Comparison of ENCODE assay signal across 9 cellular contexts in genomic region chr4:80462537-80463207, GRCh38.
DNase-seq lines count a peak whose midpoint lies in the region; ATAC-seq and TF ChIP-seq lines count a peak whose summit lies in the region.
"Had no signal": no experiment of that assay in that cellular context is flagged by ENCODE, and none has a peak within 500 bp of the region (broad histone marks: within the 10 kb centered on the region; RNA-seq: fewer than 3 reads in every experiment).

No MANE protein-coding gene starts in this region.

- ATAC-seq in GM19324 (IDR thresholded peaks at IDR 0.05; ENCODE audit: low FRiP score, unreplicated experiment): peak; percentile 56

- H2BK120ac ChIP-seq in mesendoderm (ENCODE audit: low read depth, low read length): no peak overlapping the region

- no peak overlapping the region for H3K27ac Mint-ChIP-seq in mesothelial cell of epicardium

- H3K18ac ChIP-seq in mesendoderm (ENCODE audit: low read length): no peak overlapping the region

- intact Hi-C loops in prostate gland (cut with DNase I): no loop called here

- H3K9me3 Mint-ChIP-seq in mesothelial cell of epicardium: peaks cover 6% of the 10 kb centered on the region

- no peaks in the 10 kb centered on the region for H3K79me2 ChIP-seq in mesendoderm (ENCODE audit: control insufficient read depth, insufficient read depth, low read length)

- H3K4me2 ChIP-seq in mesendoderm (ENCODE audit: low read length): no peak overlapping the region

- no peak overlapping the region for H2BK5ac ChIP-seq in mesendoderm (ENCODE audit: low read length)

- no peaks in the 10 kb centered on the region for H3K9me3 ChIP-seq in effector memory CD4-positive, alpha-beta T cell (ENCODE audit: control insufficient read depth, low read length)
- no peaks in the 10 kb centered on the region for H3K9me3 ChIP-seq in prostate gland

- H3K4me3 Mint-ChIP-seq in mesothelial cell of epicardium: no peak overlapping the region
- H3K4me3 Mint-ChIP-seq: neural crest cell had no signal

- TF ChIP-seq CTCF in HL-60 (IDR thresholded peaks at IDR 0.05; ENCODE audit: insufficient read depth, low read length) (no peak), mesothelial cell of epicardium (IDR thresholded peaks at IDR 0.05; ENCODE audit: unreplicated experiment) (no peak), prostate gland (IDR thresholded peaks at IDR 0.05) (no peak)

- TF ChIP-seq POLR2A in prostate gland (IDR thresholded peaks at IDR 0.05): no peak

- no peaks in the 10 kb centered on the region for H3K36me3 Mint-ChIP-seq in mesothelial cell of epicardium

- no peak overlapping the region for H3K4ac ChIP-seq in mesendoderm (ENCODE audit: low read depth, low read length)

- DNase-seq in AML-193 (lab: John Stamatoyannopoulos, UW): peak; percentile 40 to 57
- no peak for DNase-seq in HL-60 (ENCODE audit: low read depth in 1 of 2, low spot score in 1 of 2)
- no peak for DNase-seq in effector memory CD4-positive, alpha-beta T cell
- DNase-seq in mesothelial cell of epicardium (ENCODE audit: low spot score in 2 of 2, unreplicated experiment in 2 of 2): no peak
- no peak for DNase-seq in prostate gland (ENCODE audit: low spot score)
- DNase-seq in mesendoderm: no peak
- DNase-seq in foreskin melanocyte: no peak

- 55% methylated on average over 2 of the region's 2 CpGs for WGBS in prostate gland
- WGBS in mesendoderm (ENCODE audit: extremely low coverage, insufficient coverage, low lambda C conversion rate): no CpG with 5 or more reads among the region's 2 CpGs

- H3K4me1 Mint-ChIP-seq in mesothelial cell of epicardium: peaks cover 7% of the 10 kb centered on the region

- no peak overlapping the region for H2BK15ac ChIP-seq in mesendoderm (replicated peaks; ENCODE audit: low read depth)

- no peak overlapping the region for H4K8ac ChIP-seq in mesendoderm (ENCODE audit: low read depth, low read length)

- no peak overlapping the region for H3K56ac ChIP-seq in mesendoderm (ENCODE audit: low read length)

- no peaks in the 10 kb centered on the region for H3K27me3 ChIP-seq in HL-60 (ENCODE audit: insufficient read depth, poor library complexity, severe bottlenecking)
- H3K27me3 ChIP-seq in effector memory CD4-positive, alpha-beta T cell (replicated peaks; ENCODE audit: control insufficient read depth, insufficient read depth, low read length, poor library complexity, severe bottlenecking): no peaks in the 10 kb centered on the region
- no peaks in the 10 kb centered on the region for H3K27me3 ChIP-seq in prostate gland (replicated peaks; ENCODE audit: insufficient read depth)
- no peaks in the 10 kb centered on the region for H3K27me3 ChIP-seq in mesendoderm (ENCODE audit: insufficient read depth, low read length, poor library complexity)

- no peaks in the 10 kb centered on the region for H3K27me3 Mint-ChIP-seq in mesothelial cell of epicardium (ENCODE audit: low read depth)

- no peak overlapping the region for H2AK5ac ChIP-seq in mesendoderm (ENCODE audit: low read length)

- no peaks in the 10 kb centered on the region for H3K79me1 ChIP-seq in mesendoderm (ENCODE audit: low read length)

- no peak overlapping the region for H3K9ac ChIP-seq in mesendoderm (ENCODE audit: low read length)

- H3K36me3 ChIP-seq in effector memory CD4-positive, alpha-beta T cell (ENCODE audit: control insufficient read depth, insufficient read depth, low read length): no peaks in the 10 kb centered on the region
- no peaks in the 10 kb centered on the region for H3K36me3 ChIP-seq in prostate gland
- H3K36me3 ChIP-seq in mesendoderm (ENCODE audit: control insufficient read depth, insufficient read depth, low read length): no peaks in the 10 kb centered on the region

- no peak overlapping the region for H4K5ac ChIP-seq in mesendoderm (ENCODE audit: low read length)

- H3K4me3 ChIP-seq in HL-60 (replicated peaks; ENCODE audit: insufficient read depth, low read length): peak overlapping the region; percentile 19
- peak overlapping the region; percentile 45 for H3K4me3 ChIP-seq in effector memory CD4-positive, alpha-beta T cell (ENCODE audit: insufficient read depth, low read depth, low read length, poor library complexity, severe bottlenecking)
- H3K4me3 ChIP-seq in prostate gland: no peak overlapping the region
- H3K4me3 ChIP-seq in mesendoderm (ENCODE audit: low read length): no peak overlapping the region

- H3K4me1 ChIP-seq in effector memory CD4-positive, alpha-beta T cell (ENCODE audit: control insufficient read depth, insufficient read depth, low read length, poor library complexity, severe bottlenecking): peaks cover 11% of the 10 kb centered on the region
- H3K4me1 ChIP-seq in prostate gland (replicated peaks): no peaks in the 10 kb centered on the region
- H3K4me1 ChIP-seq in mesendoderm (ENCODE audit: control insufficient read depth, low read depth, low read length): no peaks in the 10 kb centered on the region

- H3K23ac ChIP-seq in mesendoderm (ENCODE audit: low read length): no peak overlapping the region

- H3K27ac ChIP-seq in HL-60 (replicated peaks) (no peak overlapping the region), prostate gland (no peak overlapping the region), mesendoderm (ENCODE audit: low read depth, low read length) (no peak overlapping the region)
- H3K27ac ChIP-seq in effector memory CD4-positive, alpha-beta T cell (ENCODE audit: insufficient read depth, low read length, poor library complexity, severe bottlenecking): no peak overlapping the region

Comparison
In these comparisons a context has a peak if more than half of its experiments do, and no peak if none do; other contexts are left out.
1. DNase-seq: peak in AML-193 (2 of 2); none in HL-60 (0 of 2), effector memory CD4-positive, alpha-beta T cell (0 of 3), mesothelial cell of epicardium (0 of 2), prostate gland (single experiment), mesendoderm (single experiment) and foreskin melanocyte (single experiment).
2. H3K4me3 ChIP-seq: peak in HL-60 (single experiment) and effector memory CD4-positive, alpha-beta T cell (single experiment); none in prostate gland (0 of 2) and mesendoderm (single experiment).